In the genomic region with DNA sequence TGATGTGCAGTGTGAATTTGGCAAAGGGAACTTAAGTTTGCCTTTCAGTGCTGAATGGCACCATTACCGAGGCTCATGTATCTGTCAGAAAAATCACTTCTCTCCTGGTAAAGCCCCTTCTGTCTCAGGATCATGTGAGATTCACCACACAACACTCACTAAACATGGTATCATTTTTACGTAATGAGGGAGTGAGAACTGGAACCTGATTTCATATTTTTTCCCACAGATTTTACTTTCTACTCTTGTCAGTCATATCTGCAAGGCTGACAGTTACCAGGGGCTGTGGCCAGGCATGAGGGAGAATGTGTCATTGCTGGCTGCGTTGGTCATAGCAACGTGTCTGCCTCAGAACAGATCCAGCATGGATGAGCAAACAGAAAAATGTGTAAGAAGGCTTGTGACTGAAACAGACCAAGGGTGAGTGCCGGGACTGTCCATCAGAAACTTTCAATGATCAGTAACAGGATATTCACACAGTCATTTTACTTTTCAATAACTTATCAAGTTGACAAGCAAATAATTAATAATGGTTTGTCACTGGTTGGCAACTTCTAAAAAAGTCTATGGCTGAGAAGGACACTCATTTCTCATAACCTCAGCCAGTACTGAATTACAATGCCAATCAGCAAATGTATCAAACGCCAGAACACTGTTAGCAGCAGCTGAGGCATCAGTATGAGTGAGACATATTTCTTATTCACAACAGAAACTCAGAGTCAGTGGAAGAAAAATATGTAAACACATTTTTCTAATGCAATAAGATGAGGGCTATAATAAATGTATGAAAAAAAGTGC, we compare ENCODE assay signal across 8 cellular contexts.
DNase-seq lines count a peak whose midpoint lies in the region; ATAC-seq and TF ChIP-seq lines count a peak whose summit lies in the region.

No MANE protein-coding gene starts in this region.

- no peaks in the 10 kb centered on the region for H3K27me3 ChIP-seq in ACC112 (ENCODE audit: insufficient read depth, low read length)

- no peak overlapping the region for H3K4me3 Mint-ChIP-seq in osteocyte (ENCODE audit: unreplicated experiment)
- no peak overlapping the region for H3K4me3 Mint-ChIP-seq in activated T-helper 2 cell treated with anti-CD3 and anti-CD28 coated beads, Interferon-gamma antibody, Interleukin-2, Interleukin-4, amounts not matched to agents 10 μg/mL and 5 μg/mL and 100 μg/mL, durations not matched to agents 14 hours and 24 hours and 36 hours (ENCODE audit: low read depth)

- H3K4me1 ChIP-seq in ACC112 (ENCODE audit: control insufficient read depth, insufficient read depth, low read length, unreplicated experiment) = peaks cover 72% of the 10 kb centered on the region

- H3K9me3 Mint-ChIP-seq in osteocyte (ENCODE audit: unreplicated experiment) = no peaks in the 10 kb centered on the region
- H3K9me3 Mint-ChIP-seq in activated T-helper 2 cell treated with anti-CD3 and anti-CD28 coated beads, Interferon-gamma antibody, Interleukin-2, Interleukin-4, amounts not matched to agents 10 μg/mL and 5 μg/mL and 100 μg/mL, durations not matched to agents 14 hours and 24 hours and 36 hours = no peaks in the 10 kb centered on the region

- peak overlapping the region; percentile 36; the same call in 1 of the 2 replicates for H3K4me3 ChIP-seq in ACC112 (ENCODE audit: low read depth, low read length)

- peak overlapping the region; percentile 93 for H3K27ac ChIP-seq in ACC112 (ENCODE audit: low read depth, low read length)

- DNase-seq in amniotic epithelial cell (ENCODE audit: low read depth) (peak; percentile 96), osteocyte (ENCODE audit: extremely low spot score, unreplicated experiment) (no peak), NCI-H2029 (lab: John Stamatoyannopoulos, UW) (no peak), globus pallidus (ENCODE audit: low spot score) (no peak)
- no peak for DNase-seq in activated T-helper 2 cell treated with anti-CD3 and anti-CD28 coated beads, Interferon-gamma antibody, Interleukin-2, Interleukin-4, amounts not matched to agents 10 μg/mL and 5 μg/mL and 100 μg/mL, durations not matched to agents 14 hours and 24 hours and 36 hours (ENCODE audit: low spot score)

- no peaks in the 10 kb centered on the region for H3K36me3 ChIP-seq in ACC112 (ENCODE audit: insufficient read depth, low read length)

- no peak for TF ChIP-seq CTCF in osteocyte (IDR thresholded peaks at IDR 0.05)

- H3K79me2 ChIP-seq in ACC112 (ENCODE audit: control insufficient read depth, insufficient read depth, low read length, unreplicated experiment) = no peaks in the 10 kb centered on the region

- H3K4me1 Mint-ChIP-seq in osteocyte (ENCODE audit: unreplicated experiment) = peaks cover 66% of the 10 kb centered on the region
- peaks cover 31% of the 10 kb centered on the region for H3K4me1 Mint-ChIP-seq in activated T-helper 2 cell treated with anti-CD3 and anti-CD28 coated beads, Interferon-gamma antibody, Interleukin-2, Interleukin-4, amounts not matched to agents 10 μg/mL and 5 μg/mL and 100 μg/mL, durations not matched to agents 14 hours and 24 hours and 36 hours (ENCODE audit: low read depth)

- ATAC-seq in GM18907 (IDR thresholded peaks at IDR 0.05; ENCODE audit: unreplicated experiment) = peak; percentile 87
- peak; percentile 72 for ATAC-seq in HG03097 (IDR thresholded peaks at IDR 0.05; ENCODE audit: low FRiP score, unreplicated experiment)

- H3K27me3 Mint-ChIP-seq in osteocyte (ENCODE audit: unreplicated experiment) = no peaks in the 10 kb centered on the region
- peaks cover 8% of the 10 kb centered on the region for H3K27me3 Mint-ChIP-seq in activated T-helper 2 cell treated with anti-CD3 and anti-CD28 coated beads, Interferon-gamma antibody, Interleukin-2, Interleukin-4, amounts not matched to agents 10 μg/mL and 5 μg/mL and 100 μg/mL, durations not matched to agents 14 hours and 24 hours and 36 hours (ENCODE audit: low read depth)

- peak overlapping the region; percentile 52 for H3K27ac Mint-ChIP-seq in osteocyte (ENCODE audit: unreplicated experiment)
- H3K27ac Mint-ChIP-seq in activated T-helper 2 cell treated with anti-CD3 and anti-CD28 coated beads, Interferon-gamma antibody, Interleukin-2, Interleukin-4, amounts not matched to agents 10 μg/mL and 5 μg/mL and 100 μg/mL, durations not matched to agents 14 hours and 24 hours and 36 hours = no peak overlapping the region

- peak overlapping the region; percentile 39 for H2AFZ ChIP-seq in ACC112 (ENCODE audit: low read length, unreplicated experiment)

- intact Hi-C loops in activated T-helper 2 cell treated with anti-CD3 and anti-CD28 coated beads, Interferon-gamma antibody, Interleukin-2, Interleukin-4, amounts not matched to agents 10 μg/mL and 5 μg/mL and 100 μg/mL, durations not matched to agents 14 hours and 24 hours and 36 hours (cut with micrococcal nuclease) = loop anchor here (2.0 kb wide), 1 partner anchor 64 kb away; no protein-coding TSS in a partner anchor

- no peaks in the 10 kb centered on the region for H3K36me3 Mint-ChIP-seq in osteocyte (ENCODE audit: unreplicated experiment)
- H3K36me3 Mint-ChIP-seq in activated T-helper 2 cell treated with anti-CD3 and anti-CD28 coated beads, Interferon-gamma antibody, Interleukin-2, Interleukin-4, amounts not matched to agents 10 μg/mL and 5 μg/mL and 100 μg/mL, durations not matched to agents 14 hours and 24 hours and 36 hours (ENCODE audit: low read depth) = no peaks in the 10 kb centered on the region
